ENCODE assay signal across 1 cellular context in the genomic region with DNA sequence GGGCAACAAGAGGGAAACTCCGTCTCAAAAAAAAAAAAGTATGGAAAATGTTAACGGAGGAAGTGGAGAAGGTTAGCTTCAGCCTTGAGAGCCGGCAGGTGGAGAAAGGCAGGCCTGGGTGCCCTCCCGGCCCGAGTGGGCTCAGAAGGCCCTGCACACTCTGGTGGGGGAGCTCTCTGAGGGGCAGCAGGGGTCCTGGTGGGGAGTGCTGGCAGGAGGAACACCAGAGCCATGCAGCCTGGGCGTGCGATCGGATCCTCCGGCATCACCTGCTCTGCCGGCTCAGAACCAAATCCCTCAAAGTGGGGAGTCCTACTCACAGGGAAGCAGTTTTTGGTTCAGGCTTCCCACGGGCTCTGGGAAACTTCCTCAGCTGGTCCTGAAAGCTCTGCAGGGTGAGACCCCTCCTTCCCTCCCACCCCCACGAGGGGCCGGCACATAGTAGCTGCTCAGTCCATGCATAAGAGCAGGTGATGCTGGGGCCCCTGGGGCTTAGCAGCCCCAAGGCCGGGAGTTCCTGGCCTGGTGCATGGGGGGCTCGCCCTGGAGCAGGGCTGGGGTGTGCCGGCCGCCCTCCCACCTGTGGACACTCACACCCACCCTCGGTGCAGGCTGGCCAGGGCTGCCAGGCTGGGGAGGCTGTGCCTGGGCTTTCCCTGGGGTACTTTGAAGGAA.
TF ChIP-seq lines count a peak whose summit lies in the region.

No MANE protein-coding gene starts in this region.

TF ChIP-seq in WTC11, 78 proteins besides CTCF, POLR2A, EP300 and RAD21 (continued from another document):
- TF ChIP-seq CREM (CRISPR knock-in tag; IDR thresholded peaks at IDR 0.05) (no peak), ZNF232 (CRISPR knock-in tag; IDR thresholded peaks at IDR 0.05) (no peak), EMX1 (CRISPR knock-in tag; IDR thresholded peaks at IDR 0.05) (no peak), MYBL2 (CRISPR knock-in tag; IDR thresholded peaks at IDR 0.05) (no peak), OVOL2 (CRISPR knock-in tag; IDR thresholded peaks at IDR 0.05; ENCODE audit: borderline replicate concordance) (no peak), NR1H2 (CRISPR knock-in tag; IDR thresholded peaks at IDR 0.05) (no peak), GRHL2 (CRISPR knock-in tag; IDR thresholded peaks at IDR 0.05; ENCODE audit: insufficient replicate concordance, severe bottlenecking) (no peak), TP53 (CRISPR knock-in tag; IDR thresholded peaks at IDR 0.05) (no peak)
- TF ChIP-seq, protein P1, sequence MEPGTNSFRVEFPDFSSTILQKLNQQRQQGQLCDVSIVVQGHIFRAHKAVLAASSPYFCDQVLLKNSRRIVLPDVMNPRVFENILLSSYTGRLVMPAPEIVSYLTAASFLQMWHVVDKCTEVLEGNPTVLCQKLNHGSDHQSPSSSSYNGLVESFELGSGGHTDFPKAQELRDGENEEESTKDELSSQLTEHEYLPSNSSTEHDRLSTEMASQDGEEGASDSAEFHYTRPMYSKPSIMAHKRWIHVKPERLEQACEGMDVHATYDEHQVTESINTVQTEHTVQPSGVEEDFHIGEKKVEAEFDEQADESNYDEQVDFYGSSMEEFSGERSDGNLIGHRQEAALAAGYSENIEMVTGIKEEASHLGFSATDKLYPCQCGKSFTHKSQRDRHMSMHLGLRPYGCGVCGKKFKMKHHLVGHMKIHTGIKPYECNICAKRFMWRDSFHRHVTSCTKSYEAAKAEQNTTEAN (CRISPR knock-in tag; IDR thresholded peaks at IDR 0.05) = no peak
- TF ChIP-seq, protein P2, sequence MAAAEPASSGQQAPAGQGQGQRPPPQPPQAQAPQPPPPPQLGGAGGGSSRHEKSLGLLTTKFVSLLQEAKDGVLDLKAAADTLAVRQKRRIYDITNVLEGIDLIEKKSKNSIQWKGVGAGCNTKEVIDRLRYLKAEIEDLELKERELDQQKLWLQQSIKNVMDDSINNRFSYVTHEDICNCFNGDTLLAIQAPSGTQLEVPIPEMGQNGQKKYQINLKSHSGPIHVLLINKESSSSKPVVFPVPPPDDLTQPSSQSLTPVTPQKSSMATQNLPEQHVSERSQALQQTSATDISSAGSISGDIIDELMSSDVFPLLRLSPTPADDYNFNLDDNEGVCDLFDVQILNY (CRISPR knock-in tag; IDR thresholded peaks at IDR 0.05) = no peak
TF ChIP-seq in WTC11: peak in this region for 0.
